ENCODE assay signal across 8 cellular contexts in genomic region chr4:2243682-2244380, GRCh38. TPM values are rescaled to one million over a fixed set of nuclear protein-coding genes. Genes with fewer than 3 reads are reported as not detected.
DNase-seq lines count a peak whose midpoint lies in the region; ATAC-seq and TF ChIP-seq lines count a peak whose summit lies in the region.

No MANE protein-coding gene starts in this region.

- H3K9me3 Mint-ChIP-seq in activated T-cell treated with anti-CD3 and anti-CD28 coated beads, Interleukin-2, amount 50 U/mL, for 4 hours = no peaks in the 10 kb centered on the region

- H3K27me3 Mint-ChIP-seq in activated T-cell treated with anti-CD3 and anti-CD28 coated beads, Interleukin-2, amount 50 U/mL, for 4 hours (ENCODE audit: low read depth) = no peaks in the 10 kb centered on the region

- H3K36me3 Mint-ChIP-seq in activated T-cell treated with anti-CD3 and anti-CD28 coated beads, Interleukin-2, amount 50 U/mL, for 4 hours (ENCODE audit: insufficient read depth) = peaks cover 14% of the 10 kb centered on the region

- no peak for TF ChIP-seq POLR2A in vagina (IDR thresholded peaks at IDR 0.05)

- no peak overlapping the region for H3K4me3 Mint-ChIP-seq in activated T-cell treated with anti-CD3 and anti-CD28 coated beads, Interleukin-2, amount 50 U/mL, for 4 hours

- peaks cover 27% of the 10 kb centered on the region for H3K36me3 ChIP-seq in lower lobe of right lung
- peaks cover 0 to 6% of the 10 kb centered on the region in 2 donors for H3K36me3 ChIP-seq in vagina

- no peak for ATAC-seq in activated T-cell treated with anti-CD3 and anti-CD28 coated beads, Interleukin-2, amount 50 U/mL, for 4 hours
- ATAC-seq in lower lobe of right lung = no peak

- H3K4me1 ChIP-seq in lower lobe of right lung (peaks cover 56% of the 10 kb centered on the region), vagina (peaks cover 47% of the 10 kb centered on the region)

- H3K4me1 Mint-ChIP-seq in activated T-cell treated with anti-CD3 and anti-CD28 coated beads, Interleukin-2, amount 50 U/mL, for 4 hours (ENCODE audit: low read depth) = peaks cover 39% of the 10 kb centered on the region

- intact Hi-C loops in lower lobe of right lung (cut with DNase I) (no loop called here), vagina (cut with DNase I) (loop anchor here (5.0 kb wide), 1 partner anchor 173 kb away; the partner anchor contains the start of genes CFAP99 and ZFYVE28)

- H3K27ac ChIP-seq in caudate nucleus (ENCODE audit: low read depth, low read length) = peak overlapping the region; percentile 78
- H3K27ac ChIP-seq in lower lobe of right lung = peak overlapping the region; percentile 49
- H3K27ac ChIP-seq in vagina = peak overlapping the region; percentile 62

- peak; percentile 38 for TF ChIP-seq CTCF in lower lobe of right lung (IDR thresholded peaks at IDR 0.05)
- TF ChIP-seq CTCF in vagina (IDR thresholded peaks at IDR 0.05) = no peak

- no peaks in the 10 kb centered on the region for H3K9me3 ChIP-seq in lower lobe of right lung
- no peaks in the 10 kb centered on the region for H3K9me3 ChIP-seq in vagina

- H3K4me3 ChIP-seq in lower lobe of right lung = no peak overlapping the region
- H3K4me3 ChIP-seq in vagina = no peak overlapping the region

- DNase-seq in activated T-cell treated with anti-CD3 and anti-CD28 coated beads, Interleukin-2, amount 50 U/mL, for 48 hours = peak; percentile 27 to 37
- DNase-seq in activated T-cell treated with anti-CD3 and anti-CD28 coated beads, Interleukin-2, amount 50 U/mL, for 4 hours = no peak
- DNase-seq in NCI-H69 (lab: John Stamatoyannopoulos, UW) = peak; percentile 43
- peak in 4 of 61 donors; percentile 27 to 43 (median 34) for DNase-seq in caudate nucleus (lab: John Stamatoyannopoulos, UW)
- DNase-seq in lower lobe of right lung = peak; percentile 58
- peak in 1 of 2 donors; percentile 85 for DNase-seq in vagina (ENCODE audit: extremely low spot score in 2 of 2)
- DNase-seq in DMS153 treated with DMSO at 0.1 percent for 48 hours (lab: John Stamatoyannopoulos, UW; ENCODE audit: unreplicated experiment) = no peak
- DNase-seq in NCI-H2107 treated with DMSO at 0.1 percent for 48 hours (lab: John Stamatoyannopoulos, UW; ENCODE audit: unreplicated experiment) = no peak

- H3K27me3 ChIP-seq in lower lobe of right lung (ENCODE audit: low read depth) (no peaks in the 10 kb centered on the region), vagina (no peaks in the 10 kb centered on the region)

RNA-seq across cellular contexts. Expression of gene HAUS3, which starts 1.9 kb away (rescaled TPM):
- total RNA-seq in activated T-cell treated with anti-CD3 and anti-CD28 coated beads, Interleukin-2, amount 50 U/mL, for 4 hours = 10 to 100 TPM; 20.6 to 24.1 (median 22.5) TPM
- total RNA-seq in lower lobe of right lung = 12.3 TPM
- total RNA-seq in vagina = 9.6 TPM

RNA-seq across cellular contexts. Expression of gene POLN, which starts 1.9 kb away (rescaled TPM):
- 1 to 10 TPM in 1 of 3 donors, under 1 TPM in 2; 0.61 to 2.3 (median 0.90) TPM for total RNA-seq in activated T-cell treated with anti-CD3 and anti-CD28 coated beads, Interleukin-2, amount 50 U/mL, for 4 hours
- 2.2 TPM for total RNA-seq in lower lobe of right lung
- total RNA-seq in vagina = 3.9 TPM

RNA-seq across cellular contexts. Expression of gene MXD4, which starts 18.1 kb away (rescaled TPM):
- 1 to 10 TPM; 5.1 to 6.3 (median 5.4) TPM for total RNA-seq in activated T-cell treated with anti-CD3 and anti-CD28 coated beads, Interleukin-2, amount 50 U/mL, for 4 hours
- total RNA-seq in lower lobe of right lung (74.3 TPM), vagina (27.5 TPM)

Comparison
In these comparisons a context has a peak if more than half of its experiments do, and no peak if none do; other contexts are left out.
1. DNase-seq: peak in activated T-cell treated with anti-CD3 and anti-CD28 coated beads, Interleukin-2, amount 50 U/mL, for 48 hours (2 of 2), NCI-H69 (single experiment) and lower lobe of right lung (single experiment); none in activated T-cell treated with anti-CD3 and anti-CD28 coated beads, Interleukin-2, amount 50 U/mL, for 4 hours (single experiment), DMS153 treated with DMSO at 0.1 percent for 48 hours (single experiment) and NCI-H2107 treated with DMSO at 0.1 percent for 48 hours (single experiment).
2. Peak in every context shown above with its lines, with median percentiles within 50 percentile points of each other: H3K27ac ChIP-seq.